1 cellular context compared by ENCODE assay signal in the genomic region with DNA sequence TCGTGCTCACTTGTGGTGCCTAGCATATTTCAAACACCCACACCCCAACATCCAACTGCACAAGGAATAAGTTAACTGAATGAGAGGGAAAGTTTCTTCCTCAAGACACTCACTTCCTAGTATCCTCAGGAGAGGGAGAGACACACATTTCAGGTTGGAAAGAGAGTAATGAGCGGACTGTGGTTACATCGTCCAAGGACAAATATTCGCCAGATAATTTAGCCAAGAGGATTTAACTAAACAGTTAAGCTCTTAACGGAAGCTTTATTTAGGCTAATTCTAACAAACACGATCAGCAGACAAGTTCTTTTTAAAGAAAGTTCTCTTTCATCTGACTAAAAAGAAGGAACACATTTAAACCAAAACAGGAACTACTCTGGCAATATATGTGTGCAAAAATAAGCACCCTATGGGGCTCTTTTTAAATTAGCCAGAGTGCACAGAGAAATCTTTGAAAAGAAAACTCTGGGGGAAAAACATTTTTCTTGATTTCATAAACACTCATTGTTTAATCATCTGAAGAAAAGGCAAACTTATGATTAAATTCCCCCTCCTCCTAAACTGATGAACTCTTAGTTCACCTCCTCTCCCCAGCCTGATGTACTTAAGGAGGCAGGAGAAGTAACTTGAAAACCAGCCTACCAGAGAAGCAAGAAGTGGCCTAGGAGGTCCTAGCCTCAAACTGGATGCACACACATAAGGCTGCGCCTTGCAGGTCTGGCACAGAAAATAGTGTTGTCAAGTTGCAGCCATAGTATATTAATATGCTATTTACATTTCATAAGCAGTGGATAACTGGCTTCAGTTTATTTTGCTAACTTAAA.
TF ChIP-seq lines count a peak whose summit lies in the region.

No MANE protein-coding gene starts in this region.

TF ChIP-seq in WTC11, 78 proteins besides CTCF, POLR2A, EP300 and RAD21 (continued from another document):
- TF ChIP-seq, protein P1, sequence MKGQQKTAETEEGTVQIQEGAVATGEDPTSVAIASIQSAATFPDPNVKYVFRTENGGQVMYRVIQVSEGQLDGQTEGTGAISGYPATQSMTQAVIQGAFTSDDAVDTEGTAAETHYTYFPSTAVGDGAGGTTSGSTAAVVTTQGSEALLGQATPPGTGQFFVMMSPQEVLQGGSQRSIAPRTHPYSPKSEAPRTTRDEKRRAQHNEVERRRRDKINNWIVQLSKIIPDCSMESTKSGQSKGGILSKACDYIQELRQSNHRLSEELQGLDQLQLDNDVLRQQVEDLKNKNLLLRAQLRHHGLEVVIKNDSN (CRISPR knock-in tag; IDR thresholded peaks at IDR 0.05): no peak
